Comparison of ENCODE assay signal across 18 cellular contexts in genomic region chr15:68201153-68201878, GRCh38. TPM values are rescaled to one million over a fixed set of nuclear protein-coding genes. Genes with fewer than 3 reads are reported as not detected.
DNase-seq lines count a peak whose midpoint lies in the region; ATAC-seq and TF ChIP-seq lines count a peak whose summit lies in the region.
"Had no signal": no experiment of that assay in that cellular context is flagged by ENCODE, and none has a peak within 500 bp of the region (broad histone marks: within the 10 kb centered on the region; RNA-seq: fewer than 3 reads in every experiment).

No MANE protein-coding gene starts in this region.

- H3K9ac ChIP-seq in SK-N-SH, result no peak overlapping the region
- peak overlapping the region in 1 of 2 donors; percentile 32 for H3K9ac ChIP-seq in duodenal mucosa (ENCODE audit: low read depth in 1 of 2, low read length in 2 of 2)

- H3K36me3 Mint-ChIP-seq in IgD-negative memory B cell (no peaks in the 10 kb centered on the region), neural crest cell (ENCODE audit: low read depth) (peaks cover 3% of the 10 kb centered on the region)

- no peaks in the 10 kb centered on the region for H4K20me1 ChIP-seq in SK-N-SH (ENCODE audit: insufficient read depth)

- H3K27ac ChIP-seq in SK-N-SH (ENCODE audit: low read depth in 2 of 2, low read length in 1 of 2) (no peak overlapping the region), duodenal mucosa (ENCODE audit: low read depth, low read length) (no peak overlapping the region), caudate nucleus (ENCODE audit: low read depth, low read length) (no peak overlapping the region)
- H3K27ac ChIP-seq: esophagus squamous epithelium had no signal

- CTCF ChIA-PET in SK-N-SH (lab: Yijun Ruan, JAX), result interaction anchor here (0.9 to 2.7 kb wide), 6 partner anchors 10 to 103 kb away, joined by 3 to 14 read pairs (median 3); partner anchors contain the start of gene CLN6

- H3K4me3 ChIP-seq in SK-N-SH (ENCODE audit: low read depth in 2 of 2, low read length in 1 of 2) (no peak overlapping the region), duodenal mucosa (ENCODE audit: low read depth in 1 of 2, low read length in 2 of 2) (peak overlapping the region; percentile 28 to 42)
- H3K4me3 ChIP-seq: esophagus squamous epithelium had no signal

- no peak for TF ChIP-seq RAD21 in SK-N-SH (IDR thresholded peaks at IDR 0.05; ENCODE audit: low read length)

- no peak for ATAC-seq in SK-N-SH treated with all-trans-retinoic acid at 6 μM for 48 hours
- ATAC-seq: HCT116 had no signal

- peaks cover 0 to 4% of the 10 kb centered on the region in 2 experiments for H3K36me3 ChIP-seq in SK-N-SH (replicated peaks in 1 of 2; ENCODE audit: control insufficient read depth in 1 of 2, insufficient read depth in 2 of 2, low read length in 1 of 2)
- H3K36me3 ChIP-seq in duodenal mucosa (ENCODE audit: control insufficient read depth in 1 of 2, insufficient read depth in 2 of 2, low read length in 2 of 2), result peaks cover 0 to 18% of the 10 kb centered on the region in 2 donors

- no peak overlapping the region for H2AFZ ChIP-seq in SK-N-SH (ENCODE audit: low read depth)

- H3K27me3 Mint-ChIP-seq in IgD-negative memory B cell (no peaks in the 10 kb centered on the region), neural crest cell (ENCODE audit: low read depth) (no peaks in the 10 kb centered on the region)

- H3K4me1 ChIP-seq in SK-N-SH (ENCODE audit: control insufficient read depth in 1 of 2, insufficient read depth in 2 of 2, low read depth in 1 of 2, low read length in 1 of 2) (peaks cover 0 to 20% of the 10 kb centered on the region in 2 experiments; a peak in 1 of 4 replicates), duodenal mucosa (ENCODE audit: control insufficient read depth in 1 of 2, insufficient read depth in 2 of 2, low read length in 2 of 2) (peaks cover 35 to 56% of the 10 kb centered on the region in 2 donors)

- no peaks in the 10 kb centered on the region for H3K9me3 ChIP-seq in SK-N-SH
- H3K9me3 ChIP-seq in duodenal mucosa (ENCODE audit: control insufficient read depth in 1 of 2, low read length in 2 of 2), result no peaks in the 10 kb centered on the region
- H3K9me3 ChIP-seq: BE2C, esophagus squamous epithelium had no signal

- TF ChIP-seq EP300 in SK-N-SH (IDR thresholded peaks at IDR 0.05; ENCODE audit: borderline replicate concordance in 1 of 2, low read depth in 1 of 2, low read length in 1 of 2), result no peak

- H3K4me3 Mint-ChIP-seq in IgD-negative memory B cell (no peak overlapping the region), neural crest cell (no peak overlapping the region)

- POLR2A ChIA-PET in SK-N-SH (lab: Yijun Ruan, JAX), result no interaction called here

- peak overlapping the region in 2 of 3 donors; percentile 1 to 77 for H3K27ac Mint-ChIP-seq in IgD-negative memory B cell
- H3K27ac Mint-ChIP-seq in neural crest cell (ENCODE audit: unreplicated experiment), result peak overlapping the region; percentile 4

- TF ChIP-seq CTCF in SK-N-SH (IDR thresholded peaks at IDR 0.05), result no peak
- no peak for TF ChIP-seq CTCF in neural crest cell (conservative IDR thresholded peaks at IDR 0.05)

- no peaks in the 10 kb centered on the region for H3K9me3 Mint-ChIP-seq in IgD-negative memory B cell
- H3K9me3 Mint-ChIP-seq in neural crest cell, result no peaks in the 10 kb centered on the region

- no peaks in the 10 kb centered on the region for H3K9me2 ChIP-seq in SK-N-SH

- H3K27me3 ChIP-seq in SK-N-SH (ENCODE audit: insufficient read depth) (no peaks in the 10 kb centered on the region), duodenal mucosa (ENCODE audit: control insufficient read depth in 1 of 2, insufficient read depth in 2 of 2, low read length in 2 of 2) (no peaks in the 10 kb centered on the region)
- H3K27me3 ChIP-seq: BE2C, esophagus squamous epithelium had no signal

- H3K4me1 Mint-ChIP-seq in IgD-negative memory B cell (peaks cover 0 to 3% (median 0%) of the 10 kb centered on the region in 3 donors), neural crest cell (peaks cover 16% of the 10 kb centered on the region)

- DNase-seq in SK-N-SH (peak; percentile 17), neural crest cell (ENCODE audit: low read depth, low spot score) (no peak), NCI-H526 (lab: John Stamatoyannopoulos, UW) (no peak), caudate nucleus (lab: John Stamatoyannopoulos, UW) (no peak), DMS53 (lab: John Stamatoyannopoulos, UW) (no peak)
- DNase-seq: 8988T; activated naive CD4-positive, alpha-beta T cell; BE2C; dermis blood vessel endothelial cell; esophagus squamous epithelium; glutamatergic neuron; NCI-H1436 treated with DMSO at 0.1 percent for 48 hours; stimulated activated CD4-positive, alpha-beta T cell treated with anti-CD3 and anti-CD28 coated beads, Interleukin-12 subunit alpha, Interleukin-12 subunit beta, amount 100 ng/mL, for 4 hours; stimulated activated naive CD4-positive, alpha-beta T cell had no signal

- H3K79me2 ChIP-seq in SK-N-SH (ENCODE audit: insufficient read depth), result peaks cover 4% of the 10 kb centered on the region; the same call in 1 of the 2 replicates

- WGBS in SK-N-SH (ENCODE audit: low lambda C conversion rate), result 97% methylated on average over 4 of the region's 7 CpGs

- no peak overlapping the region for H3K4me2 ChIP-seq in SK-N-SH

- no peaks in the 10 kb centered on the region for H3F3A ChIP-seq in SK-N-SH (replicated peaks; ENCODE audit: insufficient read depth)

TF ChIP-seq in SK-N-SH, 30 proteins besides CTCF, POLR2A, EP300 and RAD21:
- TF ChIP-seq PBX3 (IDR thresholded peaks at IDR 0.05), result no peak
- no peak for TF ChIP-seq MXI1 (IDR thresholded peaks at IDR 0.05; ENCODE audit: low read depth, low read length)

TF ChIP-seq in SK-N-SH treated with all-trans-retinoic acid at 6 μM for 48 hours, 23 proteins besides CTCF, POLR2A, EP300 and RAD21 (continues in another document):
- TF ChIP-seq, protein P1, sequence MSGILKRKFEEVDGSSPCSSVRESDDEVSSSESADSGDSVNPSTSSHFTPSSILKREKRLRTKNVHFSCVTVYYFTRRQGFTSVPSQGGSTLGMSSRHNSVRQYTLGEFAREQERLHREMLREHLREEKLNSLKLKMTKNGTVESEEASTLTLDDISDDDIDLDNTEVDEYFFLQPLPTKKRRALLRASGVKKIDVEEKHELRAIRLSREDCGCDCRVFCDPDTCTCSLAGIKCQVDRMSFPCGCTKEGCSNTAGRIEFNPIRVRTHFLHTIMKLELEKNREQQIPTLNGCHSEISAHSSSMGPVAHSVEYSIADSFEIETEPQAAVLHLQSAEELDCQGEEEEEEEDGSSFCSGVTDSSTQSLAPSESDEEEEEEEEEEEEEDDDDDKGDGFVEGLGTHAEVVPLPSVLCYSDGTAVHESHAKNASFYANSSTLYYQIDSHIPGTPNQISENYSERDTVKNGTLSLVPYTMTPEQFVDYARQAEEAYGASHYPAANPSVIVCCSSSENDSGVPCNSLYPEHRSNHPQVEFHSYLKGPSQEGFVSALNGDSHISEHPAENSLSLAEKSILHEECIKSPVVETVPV (CRISPR knock-in tag; IDR thresholded peaks at IDR 0.05), result no peak
- TF ChIP-seq ESRRG (CRISPR knock-in tag; IDR thresholded peaks at IDR 0.05) (no peak), ZFP30 (CRISPR knock-in tag; IDR thresholded peaks at IDR 0.05) (no peak), ZC3H10 (CRISPR knock-in tag; IDR thresholded peaks at IDR 0.05) (no peak), CREB5 (CRISPR knock-in tag; IDR thresholded peaks at IDR 0.05; ENCODE audit: low read depth) (no peak), POU6F1 (CRISPR knock-in tag; IDR thresholded peaks at IDR 0.05; ENCODE audit: borderline replicate concordance, low read depth) (no peak), ZNF8 (CRISPR knock-in tag; IDR thresholded peaks at IDR 0.05) (no peak)

RNA-seq across cellular contexts. Expression of gene CALML4, which starts 3.8 kb away (rescaled TPM):
- polyA plus RNA-seq in SK-N-SH (2012; rRNA removed) (3.1 and 3.2 TPM in 2 replicates), IgD-negative memory B cell (0.46 TPM)
- 2.3 and 3.9 TPM in 2 replicates for polyA plus RNA-seq in SK-N-SH (2012; cell fraction: cytosol; rRNA removed)
- polyA plus RNA-seq in SK-N-SH (2012; cell fraction: nucleus; rRNA removed), result 18.6 and 20.9 TPM in 2 replicates
- total RNA-seq in neural crest cell, result 11.9 and 14.8 TPM in 2 replicates

RNA-seq across cellular contexts. Expression of gene CLN6, which starts 28.2 kb away (rescaled TPM):
- polyA plus RNA-seq in SK-N-SH (2012; rRNA removed) (27.5 and 32.2 TPM in 2 replicates), IgD-negative memory B cell (3.8 TPM)
- polyA plus RNA-seq in SK-N-SH (2012; cell fraction: cytosol; rRNA removed), result 11.8 and 23.4 TPM in 2 replicates
- polyA plus RNA-seq in SK-N-SH (2012; cell fraction: nucleus; rRNA removed), result 23.2 and 33.0 TPM in 2 replicates
- 71.3 and 73.3 TPM in 2 replicates for total RNA-seq in neural crest cell

Comparison
In these comparisons a context has a peak if more than half of its experiments do, and no peak if none do; other contexts are left out.
1. H3K4me3 ChIP-seq: peak in duodenal mucosa (2 of 2); none in SK-N-SH (0 of 2).